ENCODE assay signal across 33 cellular contexts in the genomic region with DNA sequence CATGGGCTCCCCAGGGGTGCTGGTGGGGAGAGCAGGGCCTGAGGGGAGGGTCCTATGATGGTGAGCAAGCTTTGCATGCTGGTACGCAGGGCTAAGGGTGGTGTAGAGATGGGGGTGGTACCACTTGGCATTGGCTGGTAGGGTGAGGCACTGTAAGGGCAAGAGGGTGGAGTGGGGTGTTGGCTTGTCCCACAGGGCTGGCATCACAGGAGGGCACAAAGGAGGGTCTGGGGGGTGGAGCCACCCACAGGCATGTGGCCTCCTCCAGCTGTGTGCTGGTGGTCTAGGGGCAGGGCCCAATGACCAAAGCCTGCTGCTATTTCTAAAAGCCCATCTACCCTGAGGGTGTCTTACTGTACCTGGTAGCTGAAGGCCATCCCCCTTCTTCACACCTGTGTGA.
"Had no signal": no experiment of that assay in that cellular context is flagged by ENCODE, and none has a peak within 500 bp of the region (broad histone marks: within the 10 kb centered on the region; RNA-seq: fewer than 3 reads in every experiment).

No MANE protein-coding gene starts in this region.

- H3K36me3 Mint-ChIP-seq: activated CD4-positive, alpha-beta memory T cell treated with anti-CD3 and anti-CD28 coated beads for 36 hours had no signal

- H3K4me3 ChIP-seq: body of pancreas, breast epithelium, MG63, SJCRH30, SK-N-MC had no signal

- H3K4me1 ChIP-seq: body of pancreas, breast epithelium, SJCRH30 had no signal

- ATAC-seq: activated CD4-positive, alpha-beta T cell treated with anti-CD3 and anti-CD28 coated beads for 36 hours; activated CD4-positive, CD25-positive, alpha-beta regulatory T cell treated with anti-CD3 and anti-CD28 coated beads, Interleukin-2, amount 50 U/mL, for 24 hours; activated T-cell treated with anti-CD3 and anti-CD28 coated beads, Interleukin-2, amount 50 U/mL, for 4 hours; activated T-helper 17 cell treated with anti-CD3 and anti-CD28 coated beads, Interleukin-2, amount 50 U/mL, for 72 hours; body of pancreas; Panc1; WTC11 had no signal

- H3K27ac Mint-ChIP-seq: activated CD4-positive, alpha-beta memory T cell treated with anti-CD3 and anti-CD28 coated beads for 36 hours; activated CD4-positive, alpha-beta T cell treated with anti-CD3 and anti-CD28 coated beads for 36 hours; activated CD4-positive, alpha-beta T cell treated with anti-CD3 and anti-CD28 coated beads, Interleukin-2, amount 10 ng/mL, durations not matched to agents 7 days and 5 days; activated naive CD8-positive, alpha-beta T cell treated with anti-CD3 and anti-CD28 coated beads for 36 hours; activated T-helper 17 cell treated with anti-CD3 and anti-CD28 coated beads, Interleukin-2, amount 50 U/mL, for 72 hours; T-helper 2 cell treated with Interferon-gamma antibody and Interleukin-4, amounts not matched to agents 5 μg/mL and 100 μg/mL, for 36 hours; WTC11 had no signal

- H3K27ac ChIP-seq: body of pancreas, breast epithelium, SJCRH30, SK-N-MC had no signal

- H3K4me3 Mint-ChIP-seq: activated CD4-positive, alpha-beta memory T cell treated with anti-CD3 and anti-CD28 coated beads for 36 hours; activated CD4-positive, alpha-beta T cell treated with anti-CD3 and anti-CD28 coated beads for 36 hours; activated CD4-positive, alpha-beta T cell treated with anti-CD3 and anti-CD28 coated beads, Interleukin-2, amount 10 ng/mL, durations not matched to agents 7 days and 5 days; activated naive CD8-positive, alpha-beta T cell treated with anti-CD3 and anti-CD28 coated beads for 36 hours; activated T-cell treated with anti-CD3 and anti-CD28 coated beads, Interleukin-2, amount 50 U/mL, for 4 hours; activated T-helper 17 cell treated with anti-CD3 and anti-CD28 coated beads, Interleukin-2, amount 50 U/mL, for 72 hours; T-helper 2 cell treated with Interferon-gamma antibody and Interleukin-4, amounts not matched to agents 5 μg/mL and 100 μg/mL, for 36 hours; WTC11 had no signal

- DNase-seq: activated CD4-positive, alpha-beta memory T cell treated with anti-CD3 and anti-CD28 coated beads for 36 hours; activated CD4-positive, alpha-beta T cell treated with anti-CD3 and anti-CD28 coated beads for 36 hours; activated CD4-positive, alpha-beta T cell treated with anti-CD3 and anti-CD28 coated beads, Interleukin-2, amount 10 ng/mL, durations not matched to agents 7 days and 5 days; activated CD8-positive, alpha-beta memory T cell treated with anti-CD3 and anti-CD28 coated beads, Interleukin-2, amount 50 U/mL, for 4 hours; activated effector memory CD4-positive, alpha-beta T cell treated with anti-CD3 and anti-CD28 coated beads, Interleukin-2, amount 50 U/mL, for 16 hours; activated naive CD4-positive, alpha-beta T cell; activated naive CD4-positive, alpha-beta T cell treated with anti-CD3 and anti-CD28 coated beads, Interleukin-2, amount 50 U/mL, for 16 hours; activated naive CD8-positive, alpha-beta T cell treated with anti-CD3 and anti-CD28 coated beads for 36 hours; activated T-cell treated with anti-CD3 and anti-CD28 coated beads for 4 hours; activated T-cell treated with anti-CD3 and anti-CD28 coated beads, Interleukin-2, amount 50 U/mL, for 4 hours; amniotic stem cell; body of pancreas; Kasumi-1; KG1; MG63; MV-4-11; NCI-H1092; NCI-H1436 treated with DMSO at 0.1 percent for 48 hours; NCI-H1694 treated with DMSO at 0.1 percent for 48 hours; NCI-H2029; NCI-H345; NCI-H524 treated with DMSO at 0.1 percent for 48 hours; SHP77; SJCRH30 had no signal

- H3K9me3 Mint-ChIP-seq: activated CD4-positive, alpha-beta memory T cell treated with anti-CD3 and anti-CD28 coated beads for 36 hours; activated T-cell treated with anti-CD3 and anti-CD28 coated beads, Interleukin-2, amount 50 U/mL, for 4 hours; activated T-helper 17 cell treated with anti-CD3 and anti-CD28 coated beads, Interleukin-2, amount 50 U/mL, for 72 hours; T-helper 2 cell treated with Interferon-gamma antibody and Interleukin-4, amounts not matched to agents 5 μg/mL and 100 μg/mL, for 36 hours had no signal

- H3K9me3 ChIP-seq: body of pancreas, MG63 had no signal

- FAIRE-seq: astrocyte, TTC549 had no signal

- H3K36me3 ChIP-seq: breast epithelium, MG63, SJCRH30 had no signal

- H3K27me3 ChIP-seq: body of pancreas, breast epithelium, MG63, SJCRH30 had no signal

- H3K27me3 Mint-ChIP-seq: activated CD4-positive, alpha-beta T cell treated with anti-CD3 and anti-CD28 coated beads for 36 hours; activated CD4-positive, alpha-beta T cell treated with anti-CD3 and anti-CD28 coated beads, Interleukin-2, amount 10 ng/mL, durations not matched to agents 7 days and 5 days had no signal

- H3K4me1 Mint-ChIP-seq: activated T-helper 17 cell treated with anti-CD3 and anti-CD28 coated beads, Interleukin-2, amount 50 U/mL, for 72 hours had no signal
